Comparison of ENCODE assay signal across 8 cellular contexts in the genomic region with DNA sequence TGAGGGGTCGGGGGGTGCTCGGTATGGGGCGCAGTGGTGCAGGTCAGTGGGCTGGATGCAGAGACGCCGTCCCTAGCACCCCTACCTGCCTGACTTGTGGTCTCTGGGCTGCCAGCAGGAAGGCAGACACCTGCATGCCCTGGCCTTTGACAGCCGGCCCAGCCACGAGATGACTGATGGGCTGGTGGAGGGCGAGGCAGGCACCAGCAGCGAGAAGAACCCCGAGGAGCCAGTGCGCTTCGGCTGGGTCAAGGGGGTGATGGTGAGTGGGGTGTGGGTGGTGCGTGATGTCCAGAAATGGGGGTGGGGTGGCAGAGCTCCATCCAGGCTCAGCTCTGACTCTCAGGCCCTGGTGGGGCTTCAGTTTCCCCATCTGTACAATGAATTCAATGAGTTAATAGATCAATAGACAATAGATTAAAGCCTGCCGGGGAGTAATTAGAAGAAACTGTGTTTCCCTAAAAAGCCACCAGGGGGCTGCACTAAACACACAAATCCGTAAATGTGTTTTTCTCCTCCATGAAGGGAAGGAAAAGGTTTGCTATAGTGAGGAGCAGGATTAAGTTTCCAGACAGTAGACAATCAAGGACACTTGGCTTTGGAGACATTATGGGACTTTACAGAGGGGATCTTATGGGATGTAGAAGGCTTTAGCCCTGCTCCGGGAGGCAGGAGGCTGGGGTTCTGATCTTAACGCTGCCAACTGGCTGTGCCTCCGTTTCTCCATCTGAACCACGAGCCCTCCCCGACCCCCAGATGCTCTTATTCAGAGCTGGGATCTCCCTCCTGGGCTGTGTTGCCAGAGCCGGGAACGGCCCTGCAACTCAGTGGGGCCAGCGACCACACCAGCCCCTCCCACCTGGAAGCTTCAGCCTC. TPM values are rescaled to one million over a fixed set of nuclear protein-coding genes. Genes with fewer than 3 reads are reported as not detected.
DNase-seq lines count a peak whose midpoint lies in the region; ATAC-seq and TF ChIP-seq lines count a peak whose summit lies in the region.

No MANE protein-coding gene starts in this region.

- 28 to 40% (median 37%) methylated on average over 21 to 23 of the region's 23 CpGs for WGBS in ovary, 3 donors

- peaks cover 2% of the 10 kb centered on the region for H3K4me1 ChIP-seq in ovary (ENCODE audit: insufficient read depth)

- no peak overlapping the region for H3K4me3 ChIP-seq in ovary

- DNase-seq in AG20443 (ENCODE audit: low spot score) (peak; percentile 76), NCI-H2196 (lab: John Stamatoyannopoulos, UW; ENCODE audit: unreplicated experiment) (peak; percentile 39), activated T-cell treated with anti-CD3 and anti-CD28 coated beads for 48 hours (ENCODE audit: low read depth) (peak; percentile 12), foreskin melanocyte (peak; percentile 27), ovary (peak in 4 of 5 donors; percentile 31 to 64 (median 42))

- no peaks in the 10 kb centered on the region for H3K27me3 ChIP-seq in ovary

- TF ChIP-seq EP300 in ovary (IDR thresholded peaks at IDR 0.05) = no peak

- intact Hi-C loops in ovary (cut with DNase I) = loop anchor here (5.0 to 10.0 kb wide), 5 partner anchors 70 to 185 kb away; no protein-coding TSS in a partner anchor

- no peak overlapping the region for H3K27ac ChIP-seq in ovary

- H3K9me3 ChIP-seq in ovary = no peaks in the 10 kb centered on the region

- TF ChIP-seq CTCF in GM12873 (IDR thresholded peaks at IDR 0.05; ENCODE audit: insufficient read depth, low read depth, low read length, missing control alignments) = peak; percentile 72
- peak; percentile 66 to 90 (median 84) for TF ChIP-seq CTCF in ovary (IDR thresholded peaks at IDR 0.05)

- no peak for TF ChIP-seq POLR2A in ovary (IDR thresholded peaks at IDR 0.05)

- H3K36me3 ChIP-seq in ovary = no peaks in the 10 kb centered on the region

- ATAC-seq in HG02798 (IDR thresholded peaks at IDR 0.05; ENCODE audit: poor library complexity, unreplicated experiment) = no peak
- no peak for ATAC-seq in HG03025 (IDR thresholded peaks at IDR 0.05; ENCODE audit: low FRiP score, unreplicated experiment)

RNA-seq across cellular contexts. Expression of a gene that starts 2.2 kb away (rescaled TPM):
- under 1 TPM in 1 of 7 donors, not detected in 6; 0.37 TPM for total RNA-seq in ovary
- polyA plus RNA-seq in ovary = under 1 TPM in 1 of 2 donors, not detected in 1; 0.04 TPM

Comparison
In these comparisons a context has a peak if more than half of its experiments do, and no peak if none do; other contexts are left out.
1. DNase-seq: peak in every context shown above with its lines; median percentile 76 in AG20443; 42 in ovary; 39 in NCI-H2196; 27 in foreskin melanocyte; 12 in activated T-cell treated with anti-CD3 and anti-CD28 coated beads for 48 hours.